In the genomic region with DNA sequence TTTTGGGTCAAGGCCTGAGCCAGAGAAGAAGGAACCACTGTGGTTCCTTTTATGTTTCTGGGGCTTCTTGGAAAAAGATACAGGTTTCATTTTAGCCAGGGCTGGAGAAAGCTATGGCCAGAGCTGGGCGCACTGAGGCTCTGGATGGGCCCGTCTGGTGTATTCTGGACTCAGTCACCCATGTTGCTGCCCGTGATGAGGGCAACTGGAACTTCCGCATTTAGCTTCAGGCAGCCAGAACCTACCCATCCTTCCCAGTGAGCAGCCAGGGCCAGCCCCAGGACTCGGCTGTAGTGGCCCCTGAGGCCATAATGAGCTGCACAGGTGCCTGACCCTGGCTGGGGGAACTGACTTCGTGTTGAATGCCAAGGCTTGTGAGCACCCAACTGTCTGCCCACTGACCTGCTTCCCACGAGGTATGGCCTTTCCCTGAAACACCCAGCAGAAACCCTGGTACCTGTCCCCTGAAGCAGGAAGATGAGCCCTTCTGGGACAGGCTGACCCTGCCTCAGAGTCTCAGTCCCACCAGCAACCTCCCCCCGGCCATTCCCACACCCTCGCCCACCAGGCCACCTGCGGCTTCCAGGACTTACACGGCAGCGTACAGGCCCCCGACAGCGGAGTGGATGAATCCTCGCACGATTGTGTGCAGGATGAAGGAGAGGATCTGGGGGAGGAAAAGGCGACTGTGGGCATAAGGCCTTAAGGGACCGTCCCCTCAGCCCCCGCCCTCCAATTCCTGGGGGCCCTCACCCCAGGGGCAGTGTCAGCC, we compare ENCODE assay signal across 12 cellular contexts. TPM values are rescaled to one million over a fixed set of nuclear protein-coding genes. Genes with fewer than 3 reads are reported as not detected.
DNase-seq lines count a peak whose midpoint lies in the region; ATAC-seq, FAIRE-seq and TF ChIP-seq lines count a peak whose summit lies in the region.
"Had no signal": no experiment of that assay in that cellular context is flagged by ENCODE, and none has a peak within 500 bp of the region (broad histone marks: within the 10 kb centered on the region; RNA-seq: fewer than 3 reads in every experiment).

No MANE protein-coding gene starts in this region.

- H4K20me1 ChIP-seq in BLaER1 (no peaks in the 10 kb centered on the region), PC-3 (ENCODE audit: low read length) (no peaks in the 10 kb centered on the region)

- FAIRE-seq in D721Med (lab: Jason Lieb, UNC) = no peak

- peaks cover 94% of the 10 kb centered on the region for H3K4me1 ChIP-seq in BLaER1
- H3K4me1 ChIP-seq in PC-3 (ENCODE audit: insufficient read depth, low read length) = peaks cover 10% of the 10 kb centered on the region
- H3K4me1 ChIP-seq in prostate gland (replicated peaks) = peaks cover 15% of the 10 kb centered on the region

- H3K27me3 ChIP-seq in BLaER1 (no peaks in the 10 kb centered on the region), PC-3 (ENCODE audit: low read length) (no peaks in the 10 kb centered on the region), prostate gland (replicated peaks; ENCODE audit: insufficient read depth) (no peaks in the 10 kb centered on the region)
- H3K27me3 ChIP-seq: brain microvascular endothelial cell had no signal

- peak overlapping the region; percentile 81 for H3K27ac ChIP-seq in BLaER1
- peak overlapping the region; percentile 49 for H3K27ac ChIP-seq in PC-3 (ENCODE audit: low read length)
- H3K27ac ChIP-seq in prostate gland = peak overlapping the region; percentile 75 to 79
- H3K27ac ChIP-seq: brain microvascular endothelial cell, VCaP had no signal

- intact Hi-C loops in PC-3 (cut with micrococcal nuclease) = no loop called here
- intact Hi-C loops in Right ventricle myocardium superior (cut with DNase I) = no loop called here
- intact Hi-C loops in prostate gland (cut with DNase I) = loop anchor here (1.0 to 10.0 kb wide), 3 partner anchors 49 to 137 kb away; a partner anchor contains a TSS

- POLR2A ChIA-PET in PC-3 (lab: Charles Lee; ENCODE audit: unreplicated experiment) = no interaction called here
- POLR2A ChIA-PET in HEK293T (lab: Yijun Ruan, JAX) = interaction anchor here (0.6 to 1.2 kb wide), 3 partner anchors 8 to 309 kb away, joined by 3 read pairs; no protein-coding TSS in a partner anchor

- WGBS in prostate gland = 86% methylated on average over 18 of the region's 19 CpGs

- H3K9ac ChIP-seq in BLaER1 (peak overlapping the region; percentile 62), PC-3 (ENCODE audit: low read length) (no peak overlapping the region)

- H3K36me3 ChIP-seq in BLaER1 = no peaks in the 10 kb centered on the region
- H3K36me3 ChIP-seq in PC-3 (ENCODE audit: low read depth, low read length) = no peaks in the 10 kb centered on the region
- H3K36me3 ChIP-seq in prostate gland = no peaks in the 10 kb centered on the region
- H3K36me3 ChIP-seq: brain microvascular endothelial cell had no signal

- no peak for TF ChIP-seq POLR2A in prostate gland (IDR thresholded peaks at IDR 0.05)

- CTCF ChIA-PET in PC-3 (lab: Charles Lee) (interaction anchor here (0.9 kb wide), 1 partner anchor 52 kb away, joined by 3 read pairs; no protein-coding TSS in a partner anchor), HEK293T (lab: Yijun Ruan, JAX) (interaction anchor here (0.6 kb wide), 1 partner anchor 63 kb away, joined by 3 read pairs; no protein-coding TSS in a partner anchor)

- H3F3A ChIP-seq in PC-3 (ENCODE audit: low read length, unreplicated experiment) = no peaks in the 10 kb centered on the region

- no peak for TF ChIP-seq CTCF in PC-3 (conservative IDR thresholded peaks at IDR 0.05; ENCODE audit: low read depth, low read length)
- no peak for TF ChIP-seq CTCF in prostate gland (IDR thresholded peaks at IDR 0.05)
- TF ChIP-seq CTCF in D721Med (IDR thresholded peaks at IDR 0.05; ENCODE audit: insufficient read depth, missing control alignments) = no peak

- no peak for DNase-seq in PC-3
- DNase-seq in Right ventricle myocardium superior = peak; percentile 59
- no peak for DNase-seq in prostate gland (ENCODE audit: low spot score)
- DNase-seq in NCI-H748 (lab: John Stamatoyannopoulos, UW; ENCODE audit: unreplicated experiment) = no peak
- DNase-seq in cerebellum (ENCODE audit: low spot score) = no peak
- DNase-seq in D721Med (ENCODE audit: insufficient read length, low spot score) = no peak
- no peak for DNase-seq in HEK293T (ENCODE audit: extremely low spot score)
- DNase-seq: NCI-H1436 treated with DMSO at 0.1 percent for 48 hours; stimulated activated CD4-positive, alpha-beta T cell treated with anti-CD3 and anti-CD28 coated beads, Interleukin-4, amount 100 ng/mL, for 4 hours had no signal

- peak overlapping the region; percentile 59 for H2AFZ ChIP-seq in PC-3 (ENCODE audit: low read length)

- H3K4me2 ChIP-seq in BLaER1 = peak overlapping the region; percentile 98
- H3K4me2 ChIP-seq in PC-3 (ENCODE audit: low read length) = peak overlapping the region; percentile 46

- TSS peak; percentile 46 for BruUV-seq in PC-3 (replicated peaks; lab: Mats Ljungman, UMichigan)

- no peaks in the 10 kb centered on the region for H3K9me2 ChIP-seq in PC-3 (replicated peaks; ENCODE audit: low read length)

- ATAC-seq in PC-3 (no peak; the same call in 1 of the 2 replicates), Right ventricle myocardium superior (ENCODE audit: poor library complexity) (peak; percentile 18)

- no peaks in the 10 kb centered on the region for H3K9me3 ChIP-seq in BLaER1
- H3K9me3 ChIP-seq in PC-3 (ENCODE audit: low read length) = no peaks in the 10 kb centered on the region
- no peaks in the 10 kb centered on the region for H3K9me3 ChIP-seq in prostate gland

- H3K4me3 ChIP-seq in BLaER1 = peak overlapping the region; percentile 36; the same call in 1 of the 2 replicates
- no peak overlapping the region for H3K4me3 ChIP-seq in PC-3 (ENCODE audit: low read length)
- H3K4me3 ChIP-seq in prostate gland = no peak overlapping the region

- H3K79me2 ChIP-seq in PC-3 (ENCODE audit: low read length) = no peaks in the 10 kb centered on the region

TF ChIP-seq in HEK293T, 16 proteins besides CTCF, POLR2A, EP300 and RAD21:
- TF ChIP-seq ARNT (IDR thresholded peaks at IDR 0.05) (no peak), NFRKB (IDR thresholded peaks at IDR 0.05) (no peak), ZNF384 (IDR thresholded peaks at IDR 0.05) (no peak), CTBP1 (IDR thresholded peaks at IDR 0.05; ENCODE audit: borderline replicate concordance) (no peak), FOXM1 (IDR thresholded peaks at IDR 0.05; ENCODE audit: borderline replicate concordance) (no peak), SUZ12 (IDR thresholded peaks at IDR 0.05) (no peak), HDGF (IDR thresholded peaks at IDR 0.05; ENCODE audit: borderline replicate concordance) (no peak), ELF4 (IDR thresholded peaks at IDR 0.05) (no peak), L3MBTL2 (conservative IDR thresholded peaks at IDR 0.05) (no peak), FOXA1 (IDR thresholded peaks at IDR 0.05) (no peak), TARDBP (IDR thresholded peaks at IDR 0.05) (no peak), BHLHE40 (IDR thresholded peaks at IDR 0.05; ENCODE audit: borderline replicate concordance) (no peak), SP1 (IDR thresholded peaks at IDR 0.05) (no peak)
- TF ChIP-seq, protein P1, sequence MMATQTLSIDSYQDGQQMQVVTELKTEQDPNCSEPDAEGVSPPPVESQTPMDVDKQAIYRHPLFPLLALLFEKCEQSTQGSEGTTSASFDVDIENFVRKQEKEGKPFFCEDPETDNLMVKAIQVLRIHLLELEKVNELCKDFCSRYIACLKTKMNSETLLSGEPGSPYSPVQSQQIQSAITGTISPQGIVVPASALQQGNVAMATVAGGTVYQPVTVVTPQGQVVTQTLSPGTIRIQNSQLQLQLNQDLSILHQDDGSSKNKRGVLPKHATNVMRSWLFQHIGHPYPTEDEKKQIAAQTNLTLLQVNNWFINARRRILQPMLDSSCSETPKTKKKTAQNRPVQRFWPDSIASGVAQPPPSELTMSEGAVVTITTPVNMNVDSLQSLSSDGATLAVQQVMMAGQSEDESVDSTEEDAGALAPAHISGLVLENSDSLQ (IDR thresholded peaks at IDR 0.05) = no peak

RNA-seq across cellular contexts. Expression of a gene that starts 15.3 kb away (rescaled TPM):
- total RNA-seq in PC-3 (2014; rRNA removed) (31.2 and 31.5 TPM in 2 replicates), Right ventricle myocardium superior (46.3 TPM), prostate gland (10 to 100 TPM; 51.6 to 57.5 TPM), cerebellum (22.9 TPM)

RNA-seq across cellular contexts. Expression of a gene that starts 50.8 kb away (rescaled TPM):
- total RNA-seq in PC-3 (2014; rRNA removed) (6.2 and 17.1 TPM in 2 replicates), Right ventricle myocardium superior (4.2 TPM), prostate gland (10 to 100 TPM; 11.8 to 14.8 TPM), cerebellum (18.0 TPM)
